In genomic region chr13:97710797-97711196, GRCh38 we compare ENCODE assay signal across 26 cellular contexts.
"Had no signal": no experiment of that assay in that cellular context is flagged by ENCODE, and none has a peak within 500 bp of the region (broad histone marks: within the 10 kb centered on the region; RNA-seq: fewer than 3 reads in every experiment).

No MANE protein-coding gene starts in this region.

- DNase-seq: effector memory CD4-positive, alpha-beta T cell; foreskin fibroblast; gastrocnemius medialis; head of caudate nucleus; left lung; mesendoderm; midbrain; naive thymus-derived CD4-positive, alpha-beta T cell; stimulated activated CD4-positive, alpha-beta T cell treated with anti-CD3 and anti-CD28 coated beads, Interleukin-2, amount 100 ng/mL, for 24 hours; stimulated activated CD4-positive, alpha-beta T cell treated with anti-CD3 and anti-CD28 coated beads, Interleukin-4, amount 100 ng/mL, for 24 hours; stimulated activated naive CD8-positive, alpha-beta T cell treated with anti-CD3 and anti-CD28 coated beads, Interleukin-15, Interleukin-2, amounts not matched to agents 100 U/mL and 50 U/mL, for 24 hours; substantia nigra; testis; tibial artery; upper lobe of left lung had no signal

- H3K27ac Mint-ChIP-seq: naive thymus-derived CD4-positive, alpha-beta T cell; nephron; neural progenitor cell; progenitor cell of endocrine pancreas; stimulated activated effector memory CD8-positive, alpha-beta T cell treated with anti-CD3 and anti-CD28 coated beads, Interleukin-12 subunit alpha, Interleukin-12 subunit beta, amount 100 ng/mL, for 72 hours had no signal

- FAIRE-seq: colon, keratinocyte, urothelium cell line had no signal

- H2AFZ ChIP-seq: neural progenitor cell, parathyroid adenoma had no signal

- H3K27me3 ChIP-seq: gastrocnemius medialis, left lung, neural progenitor cell, testis, tibial artery, upper lobe of left lung had no signal

- H3K9me3 ChIP-seq: gastrocnemius medialis, testis had no signal

- ATAC-seq: esophagus mucosa; gastrocnemius medialis; left lung; naive thymus-derived CD4-positive, alpha-beta T cell; sciatic nerve; stimulated activated effector memory CD8-positive, alpha-beta T cell treated with anti-CD3 and anti-CD28 coated beads, Interleukin-12 subunit alpha, Interleukin-12 subunit beta, amount 100 ng/mL, for 72 hours; stimulated activated naive CD8-positive, alpha-beta T cell treated with anti-CD3 and anti-CD28 coated beads, Interleukin-15, Interleukin-2, amounts not matched to agents 100 U/mL and 50 U/mL, for 24 hours had no signal

- H3K36me3 Mint-ChIP-seq: naive thymus-derived CD4-positive, alpha-beta T cell; neural progenitor cell; stimulated activated effector memory CD8-positive, alpha-beta T cell treated with anti-CD3 and anti-CD28 coated beads, Interleukin-12 subunit alpha, Interleukin-12 subunit beta, amount 100 ng/mL, for 72 hours had no signal

- H3K9me3 Mint-ChIP-seq: neural progenitor cell; stimulated activated effector memory CD8-positive, alpha-beta T cell treated with anti-CD3 and anti-CD28 coated beads, Interleukin-12 subunit alpha, Interleukin-12 subunit beta, amount 100 ng/mL, for 72 hours had no signal

- H3K9ac ChIP-seq: neural progenitor cell, parathyroid adenoma had no signal

- H3K4me1 Mint-ChIP-seq: naive thymus-derived CD4-positive, alpha-beta T cell; neural progenitor cell; stimulated activated effector memory CD8-positive, alpha-beta T cell treated with anti-CD3 and anti-CD28 coated beads, Interleukin-12 subunit alpha, Interleukin-12 subunit beta, amount 100 ng/mL, for 72 hours had no signal

- H3K36me3 ChIP-seq: gastrocnemius medialis, left lung, neural progenitor cell, tibial artery, upper lobe of left lung had no signal

- H3K4me2 ChIP-seq: neural progenitor cell had no signal

- H3K4me3 Mint-ChIP-seq: naive thymus-derived CD4-positive, alpha-beta T cell; nephron; neural progenitor cell; stimulated activated effector memory CD8-positive, alpha-beta T cell treated with anti-CD3 and anti-CD28 coated beads, Interleukin-12 subunit alpha, Interleukin-12 subunit beta, amount 100 ng/mL, for 72 hours had no signal

- H3K27ac ChIP-seq: epithelial cell of prostate, gastrocnemius medialis, left lung, neural progenitor cell, parathyroid adenoma, testis, tibial artery, upper lobe of left lung had no signal

- H3K4me1 ChIP-seq: gastrocnemius medialis, left lung, neural progenitor cell, testis, tibial artery, upper lobe of left lung had no signal

- H3K4me3 ChIP-seq: gastrocnemius medialis, left lung, neural progenitor cell, testis, tibial artery, upper lobe of left lung had no signal

- H3K79me2 ChIP-seq: parathyroid adenoma had no signal
